Comparison of ENCODE assay signal across 4 cellular contexts in genomic region chr1:55031098-55031497, GRCh38. TPM values are rescaled to one million over a fixed set of nuclear protein-coding genes. Genes with fewer than 3 reads are reported as not detected.
"Had no signal": no experiment of that assay in that cellular context is flagged by ENCODE, and none has a peak within 500 bp of the region (broad histone marks: within the 10 kb centered on the region; RNA-seq: fewer than 3 reads in every experiment).

No MANE protein-coding gene starts in this region.

RNA-seq across cellular contexts. Expression of gene PCSK9, which starts 8.2 kb away (rescaled TPM):
- polyA plus RNA-seq: IgD-negative memory B cell had no signal

RNA-seq across cellular contexts. Expression of gene BSND, which starts 32.4 kb away (rescaled TPM):
- total RNA-seq: HepG2, HT1080, IMR-90 had no signal
- polyA plus RNA-seq: HepG2, IgD-negative memory B cell, IMR-90 had no signal

RNA-seq across cellular contexts. Expression of gene TMEM61, which starts 50.7 kb away (rescaled TPM):
- total RNA-seq: HepG2, HT1080, IMR-90 had no signal
- polyA plus RNA-seq: HepG2, IgD-negative memory B cell, IMR-90 had no signal
